In the genomic region with DNA sequence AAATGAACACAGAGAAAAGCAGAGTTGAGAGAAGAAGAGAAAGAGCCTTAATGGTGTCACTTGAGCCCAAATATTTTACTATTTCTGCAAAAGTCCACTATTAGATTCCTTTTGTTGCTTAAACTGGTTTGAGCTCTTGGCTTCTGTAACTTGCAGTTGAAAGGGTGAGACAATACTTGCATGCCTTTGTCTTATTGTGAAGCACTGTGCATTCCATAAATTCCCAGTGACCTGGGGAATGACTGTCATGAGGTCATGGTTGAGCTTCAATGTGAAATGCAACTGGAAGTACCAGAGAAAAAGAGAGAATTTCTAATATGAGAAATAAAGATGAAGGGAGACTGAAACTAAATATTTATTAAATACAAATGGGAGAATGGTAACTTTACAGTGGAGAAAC, we compare ENCODE assay signal across 25 cellular contexts.
"Had no signal": no experiment of that assay in that cellular context is flagged by ENCODE, and none has a peak within 500 bp of the region (broad histone marks: within the 10 kb centered on the region; RNA-seq: fewer than 3 reads in every experiment).

No MANE protein-coding gene starts in this region.

- DNase-seq: dermis blood vessel endothelial cell; effector memory CD4-positive, alpha-beta T cell; foreskin keratinocyte; heart left ventricle; immature natural killer cell; mucosa of descending colon; naive B cell; right cardiac atrium; sigmoid colon; spleen; stimulated activated CD4-positive, alpha-beta T cell treated with anti-CD3 and anti-CD28 coated beads, Interleukin-4, amount 100 ng/mL, for 4 hours; stimulated activated naive CD8-positive, alpha-beta T cell treated with anti-CD3 and anti-CD28 coated beads, Interleukin-15, Interleukin-2, amounts not matched to agents 100 U/mL and 50 U/mL, for 24 hours; substantia nigra; testis; upper lobe of right lung; uterus had no signal

- H3K4me3 ChIP-seq: coronary artery, esophagus muscularis mucosa, gastroesophageal sphincter, heart left ventricle, hepatocyte, lung, mucosa of descending colon, prostate gland, sigmoid colon, skin epidermis, spleen, testis, tibial nerve, upper lobe of right lung, uterus had no signal

- H3K27ac ChIP-seq: coronary artery, esophagus muscularis mucosa, foreskin keratinocyte, gastroesophageal sphincter, heart left ventricle, hepatocyte, parathyroid adenoma, prostate gland, sigmoid colon, skin epidermis, spleen, testis, tibial nerve, upper lobe of right lung, uterus had no signal

- H3K36me3 ChIP-seq: esophagus muscularis mucosa, gastroesophageal sphincter, heart left ventricle, prostate gland, sigmoid colon, spleen, tibial nerve, upper lobe of right lung, uterus had no signal

- H3K27me3 ChIP-seq: esophagus muscularis mucosa, foreskin keratinocyte, gastroesophageal sphincter, heart left ventricle, hepatocyte, sigmoid colon, spleen, testis, tibial nerve, upper lobe of right lung, uterus had no signal

- H3K9me3 ChIP-seq: esophagus muscularis mucosa, gastroesophageal sphincter, mucosa of descending colon, sigmoid colon, spleen, testis, tibial nerve, upper lobe of right lung, uterus had no signal

- H3K4me2 ChIP-seq: hepatocyte had no signal

- H3K4me1 ChIP-seq: esophagus muscularis mucosa, foreskin keratinocyte, gastroesophageal sphincter, heart left ventricle, parathyroid adenoma, prostate gland, sigmoid colon, spleen, testis, tibial nerve, upper lobe of right lung, uterus had no signal

- H3K9ac ChIP-seq: parathyroid adenoma had no signal

- H3K79me2 ChIP-seq: hepatocyte, parathyroid adenoma had no signal

- H2AFZ ChIP-seq: hepatocyte, parathyroid adenoma had no signal
